ENCODE assay signal across 9 cellular contexts in genomic region chr1:108590947-108591346, GRCh38. TPM values are rescaled to one million over a fixed set of nuclear protein-coding genes. Genes with fewer than 3 reads are reported as not detected.
DNase-seq lines count a peak whose midpoint lies in the region; ATAC-seq and TF ChIP-seq lines count a peak whose summit lies in the region.
"Had no signal": no experiment of that assay in that cellular context is flagged by ENCODE, and none has a peak within 500 bp of the region (broad histone marks: within the 10 kb centered on the region; RNA-seq: fewer than 3 reads in every experiment).

No MANE protein-coding gene starts in this region.

- no peak overlapping the region for H3K4me3 Mint-ChIP-seq in activated T-cell treated with anti-CD3 and anti-CD28 coated beads, Interleukin-2, amount 50 U/mL, for 24 hours
- H3K4me3 Mint-ChIP-seq in activated naive CD8-positive, alpha-beta T cell treated with anti-CD3 and anti-CD28 coated beads, Interleukin-2, amount 10 ng/mL, durations not matched to agents 7 days and 5 days, result no peak overlapping the region

- H3K4me1 ChIP-seq in hepatocyte (ENCODE audit: insufficient read depth), result peaks cover 12% of the 10 kb centered on the region
- peaks cover 6 to 63% (median 24%) of the 10 kb centered on the region in 4 donors for H3K4me1 ChIP-seq in transverse colon

- TF ChIP-seq EP300 in transverse colon (IDR thresholded peaks at IDR 0.05; ENCODE audit: low read depth), result no peak

- no peak for DNase-seq in activated T-cell treated with anti-CD3 and anti-CD28 coated beads, Interleukin-2, amount 50 U/mL, for 24 hours
- DNase-seq in activated T-cell treated with anti-CD3 and anti-CD28 coated beads, Interleukin-2, amount 50 U/mL, for 1 hour, result no peak
- DNase-seq in activated naive CD8-positive, alpha-beta T cell treated with anti-CD3 and anti-CD28 coated beads, Interleukin-2, amount 10 ng/mL, durations not matched to agents 7 days and 5 days, result no peak
- DNase-seq in hepatocyte (ENCODE audit: low spot score) (peak; percentile 41), transverse colon (no peak), SKM-1 (lab: John Stamatoyannopoulos, UW; ENCODE audit: unreplicated experiment) (no peak), NCI-H1092 treated with DMSO at 0.1 percent for 48 hours (lab: John Stamatoyannopoulos, UW) (no peak)
- DNase-seq: NCI-H2081 had no signal

- no peaks in the 10 kb centered on the region for H3K9me2 ChIP-seq in hepatocyte (replicated peaks; ENCODE audit: insufficient read depth)

- H3K9me3 ChIP-seq in hepatocyte (ENCODE audit: low read depth) (no peaks in the 10 kb centered on the region), transverse colon (no peaks in the 10 kb centered on the region)

- peak; percentile 67 for ATAC-seq in activated naive CD8-positive, alpha-beta T cell treated with anti-CD3 and anti-CD28 coated beads, Interleukin-2, amount 10 ng/mL, durations not matched to agents 7 days and 5 days (ENCODE audit: low read depth)
- ATAC-seq in HG03565 (IDR thresholded peaks at IDR 0.05; ENCODE audit: unreplicated experiment), result no peak

- H3K36me3 Mint-ChIP-seq in activated T-cell treated with anti-CD3 and anti-CD28 coated beads, Interleukin-2, amount 50 U/mL, for 24 hours (ENCODE audit: low read depth), result no peaks in the 10 kb centered on the region
- H3K36me3 Mint-ChIP-seq in activated naive CD8-positive, alpha-beta T cell treated with anti-CD3 and anti-CD28 coated beads, Interleukin-2, amount 10 ng/mL, durations not matched to agents 7 days and 5 days, result peaks cover 18% of the 10 kb centered on the region

- H3K27me3 ChIP-seq in hepatocyte, result no peaks in the 10 kb centered on the region
- H3K27me3 ChIP-seq in transverse colon, result no peaks in the 10 kb centered on the region

- in situ Hi-C loops in transverse colon (cut with MboI; ENCODE audit: low pct_ligation_motif_present in 1 of 4, low pct_unique_long_range_greater_than_20kb in 1 of 4, low sequenced_read_pairs in 3 of 4), result no loop called here

- H2AFZ ChIP-seq in hepatocyte, result no peak overlapping the region

- H3K36me3 ChIP-seq in hepatocyte (replicated peaks; ENCODE audit: insufficient read depth, low read depth) (no peaks in the 10 kb centered on the region), transverse colon (no peaks in the 10 kb centered on the region)

- no peaks in the 10 kb centered on the region for H4K20me1 ChIP-seq in hepatocyte (ENCODE audit: insufficient read depth, poor library complexity, severe bottlenecking)

- no peak for TF ChIP-seq CTCF in hepatocyte (IDR thresholded peaks at IDR 0.05; ENCODE audit: poor library complexity)
- TF ChIP-seq CTCF in transverse colon (IDR thresholded peaks at IDR 0.05), result no peak

- no peak overlapping the region for H3K4me2 ChIP-seq in hepatocyte

- H3K27ac ChIP-seq in hepatocyte (peak overlapping the region; percentile 48), transverse colon (peak overlapping the region; percentile 54 to 75 (median 71))

- peak overlapping the region; percentile 74 for H3K27ac Mint-ChIP-seq in activated T-cell treated with anti-CD3 and anti-CD28 coated beads, Interleukin-2, amount 50 U/mL, for 24 hours
- H3K27ac Mint-ChIP-seq in activated naive CD8-positive, alpha-beta T cell treated with anti-CD3 and anti-CD28 coated beads, Interleukin-2, amount 10 ng/mL, durations not matched to agents 7 days and 5 days, result no peak overlapping the region

- H3K4me1 Mint-ChIP-seq in activated T-cell treated with anti-CD3 and anti-CD28 coated beads, Interleukin-2, amount 50 U/mL, for 24 hours (ENCODE audit: low read depth), result peaks cover 62% of the 10 kb centered on the region
- H3K4me1 Mint-ChIP-seq in activated naive CD8-positive, alpha-beta T cell treated with anti-CD3 and anti-CD28 coated beads, Interleukin-2, amount 10 ng/mL, durations not matched to agents 7 days and 5 days, result peaks cover 26% of the 10 kb centered on the region

- intact Hi-C loops in transverse colon (cut with DNase I; ENCODE audit: low total_unique reads), result no loop called here

- H3K4me3 ChIP-seq in hepatocyte (no peak overlapping the region), transverse colon (no peak overlapping the region)

- H3K27me3 Mint-ChIP-seq in activated T-cell treated with anti-CD3 and anti-CD28 coated beads, Interleukin-2, amount 50 U/mL, for 24 hours, result no peaks in the 10 kb centered on the region
- H3K27me3 Mint-ChIP-seq in activated naive CD8-positive, alpha-beta T cell treated with anti-CD3 and anti-CD28 coated beads, Interleukin-2, amount 10 ng/mL, durations not matched to agents 7 days and 5 days, result no peaks in the 10 kb centered on the region

- TF ChIP-seq POLR2A in transverse colon (IDR thresholded peaks at IDR 0.05), result no peak

- 54% methylated on average over 4 of the region's 4 CpGs for WGBS in hepatocyte (ENCODE audit: low lambda C conversion rate, missing lambda C conversion rate)
- 43 to 46% methylated on average over 4 of the region's 4 CpGs for WGBS in transverse colon (ENCODE audit: low coverage in 1 of 2), 2 donors

- no peaks in the 10 kb centered on the region for H3K9me3 Mint-ChIP-seq in activated T-cell treated with anti-CD3 and anti-CD28 coated beads, Interleukin-2, amount 50 U/mL, for 24 hours
- H3K9me3 Mint-ChIP-seq in activated naive CD8-positive, alpha-beta T cell treated with anti-CD3 and anti-CD28 coated beads, Interleukin-2, amount 10 ng/mL, durations not matched to agents 7 days and 5 days, result peaks cover 3% of the 10 kb centered on the region

- peaks cover 33% of the 10 kb centered on the region for H3K79me2 ChIP-seq in hepatocyte

- POLR2A ChIA-PET in activated naive CD8-positive, alpha-beta T cell treated with anti-CD3 and anti-CD28 coated beads, Interleukin-2, amount 10 ng/mL, durations not matched to agents 7 days and 5 days (lab: Charles Lee), result interaction anchor here (1.6 kb wide), 1 partner anchor 56 kb away, joined by 5 read pairs; no protein-coding TSS in a partner anchor

RNA-seq across cellular contexts. Expression of gene EEIG2, which starts 31.0 kb away (rescaled TPM):
- 10 to 100 TPM; 16.5 TPM for total RNA-seq in activated naive CD8-positive, alpha-beta T cell treated with anti-CD3 and anti-CD28 coated beads, Interleukin-2, amount 10 ng/mL, durations not matched to agents 7 days and 5 days
- 16.0 and 16.1 TPM in 2 replicates for total RNA-seq in hepatocyte
- 3.6 and 5.1 TPM in 2 replicates for polyA plus RNA-seq in hepatocyte
- total RNA-seq in transverse colon, result 10 to 100 TPM; 15.7 to 27.0 (median 24.9) TPM
